Comparison of ENCODE assay signal across 1 cellular context in the genomic region with DNA sequence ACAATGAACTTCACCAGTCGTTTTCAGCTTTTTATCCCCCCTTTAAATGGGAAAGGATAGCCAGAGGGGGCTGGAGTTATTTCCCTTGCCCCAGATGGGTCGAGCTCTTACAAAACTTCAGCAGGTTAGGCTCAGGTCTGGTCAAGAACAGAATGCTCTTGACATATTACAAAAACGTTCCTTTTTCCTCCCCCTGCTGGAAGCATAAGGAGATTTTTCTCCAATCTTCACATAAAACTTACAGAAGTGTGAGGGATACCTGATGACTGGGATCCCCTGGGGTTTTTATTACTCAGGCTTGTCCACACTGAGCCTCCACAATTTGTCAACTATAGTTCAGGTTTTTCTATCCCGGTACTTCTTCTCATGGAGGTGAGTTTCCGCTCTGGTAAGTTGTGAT.
TF ChIP-seq lines count a peak whose summit lies in the region.

No MANE protein-coding gene starts in this region.

TF ChIP-seq in GM23338, 12 proteins besides CTCF, POLR2A, EP300 and RAD21 (continued from another document):
- TF ChIP-seq, protein P1, sequence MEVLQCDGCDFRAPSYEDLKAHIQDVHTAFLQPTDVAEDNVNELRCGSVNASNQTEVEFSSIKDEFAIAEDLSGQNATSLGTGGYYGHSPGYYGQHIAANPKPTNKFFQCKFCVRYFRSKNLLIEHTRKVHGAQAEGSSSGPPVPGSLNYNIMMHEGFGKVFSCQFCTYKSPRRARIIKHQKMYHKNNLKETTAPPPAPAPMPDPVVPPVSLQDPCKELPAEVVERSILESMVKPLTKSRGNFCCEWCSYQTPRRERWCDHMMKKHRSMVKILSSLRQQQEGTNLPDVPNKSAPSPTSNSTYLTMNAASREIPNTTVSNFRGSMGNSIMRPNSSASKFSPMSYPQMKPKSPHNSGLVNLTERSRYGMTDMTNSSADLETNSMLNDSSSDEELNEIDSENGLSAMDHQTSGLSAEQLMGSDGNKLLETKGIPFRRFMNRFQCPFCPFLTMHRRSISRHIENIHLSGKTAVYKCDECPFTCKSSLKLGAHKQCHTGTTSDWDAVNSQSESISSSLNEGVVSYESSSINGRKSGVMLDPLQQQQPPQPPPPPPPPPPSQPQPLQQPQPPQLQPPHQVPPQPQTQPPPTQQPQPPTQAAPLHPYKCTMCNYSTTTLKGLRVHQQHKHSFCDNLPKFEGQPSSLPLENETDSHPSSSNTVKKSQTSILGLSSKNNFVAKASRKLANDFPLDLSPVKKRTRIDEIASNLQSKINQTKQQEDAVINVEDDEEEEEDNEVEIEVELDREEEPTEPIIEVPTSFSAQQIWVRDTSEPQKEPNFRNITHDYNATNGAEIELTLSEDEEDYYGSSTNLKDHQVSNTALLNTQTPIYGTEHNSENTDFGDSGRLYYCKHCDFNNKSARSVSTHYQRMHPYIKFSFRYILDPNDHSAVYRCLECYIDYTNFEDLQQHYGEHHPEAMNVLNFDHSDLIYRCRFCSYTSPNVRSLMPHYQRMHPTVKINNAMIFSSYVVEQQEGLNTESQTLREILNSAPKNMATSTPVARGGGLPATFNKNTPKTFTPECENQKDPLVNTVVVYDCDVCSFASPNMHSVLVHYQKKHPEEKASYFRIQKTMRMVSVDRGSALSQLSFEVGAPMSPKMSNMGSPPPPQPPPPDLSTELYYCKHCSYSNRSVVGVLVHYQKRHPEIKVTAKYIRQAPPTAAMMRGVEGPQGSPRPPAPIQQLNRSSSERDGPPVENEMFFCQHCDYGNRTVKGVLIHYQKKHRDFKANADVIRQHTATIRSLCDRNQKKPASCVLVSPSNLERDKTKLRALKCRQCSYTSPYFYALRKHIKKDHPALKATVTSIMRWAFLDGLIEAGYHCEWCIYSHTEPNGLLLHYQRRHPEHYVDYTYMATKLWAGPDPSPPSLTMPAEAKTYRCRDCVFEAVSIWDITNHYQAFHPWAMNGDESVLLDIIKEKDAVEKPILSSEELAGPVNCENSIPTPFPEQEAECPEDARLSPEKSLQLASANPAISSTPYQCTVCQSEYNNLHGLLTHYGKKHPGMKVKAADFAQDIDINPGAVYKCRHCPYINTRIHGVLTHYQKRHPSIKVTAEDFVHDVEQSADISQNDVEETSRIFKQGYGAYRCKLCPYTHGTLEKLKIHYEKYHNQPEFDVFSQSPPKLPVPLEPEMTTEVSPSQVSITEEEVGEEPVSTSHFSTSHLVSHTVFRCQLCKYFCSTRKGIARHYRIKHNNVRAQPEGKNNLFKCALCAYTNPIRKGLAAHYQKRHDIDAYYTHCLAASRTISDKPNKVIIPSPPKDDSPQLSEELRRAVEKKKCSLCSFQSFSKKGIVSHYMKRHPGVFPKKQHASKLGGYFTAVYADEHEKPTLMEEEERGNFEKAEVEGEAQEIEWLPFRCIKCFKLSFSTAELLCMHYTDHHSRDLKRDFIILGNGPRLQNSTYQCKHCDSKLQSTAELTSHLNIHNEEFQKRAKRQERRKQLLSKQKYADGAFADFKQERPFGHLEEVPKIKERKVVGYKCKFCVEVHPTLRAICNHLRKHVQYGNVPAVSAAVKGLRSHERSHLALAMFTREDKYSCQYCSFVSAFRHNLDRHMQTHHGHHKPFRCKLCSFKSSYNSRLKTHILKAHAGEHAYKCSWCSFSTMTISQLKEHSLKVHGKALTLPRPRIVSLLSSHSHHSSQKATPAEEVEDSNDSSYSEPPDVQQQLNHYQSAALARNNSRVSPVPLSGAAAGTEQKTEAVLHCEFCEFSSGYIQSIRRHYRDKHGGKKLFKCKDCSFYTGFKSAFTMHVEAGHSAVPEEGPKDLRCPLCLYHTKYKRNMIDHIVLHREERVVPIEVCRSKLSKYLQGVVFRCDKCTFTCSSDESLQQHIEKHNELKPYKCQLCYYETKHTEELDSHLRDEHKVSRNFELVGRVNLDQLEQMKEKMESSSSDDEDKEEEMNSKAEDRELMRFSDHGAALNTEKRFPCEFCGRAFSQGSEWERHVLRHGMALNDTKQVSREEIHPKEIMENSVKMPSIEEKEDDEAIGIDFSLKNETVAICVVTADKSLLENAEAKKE (CRISPR knock-in tag; IDR thresholded peaks at IDR 0.05): no peak
- TF ChIP-seq, protein P2, sequence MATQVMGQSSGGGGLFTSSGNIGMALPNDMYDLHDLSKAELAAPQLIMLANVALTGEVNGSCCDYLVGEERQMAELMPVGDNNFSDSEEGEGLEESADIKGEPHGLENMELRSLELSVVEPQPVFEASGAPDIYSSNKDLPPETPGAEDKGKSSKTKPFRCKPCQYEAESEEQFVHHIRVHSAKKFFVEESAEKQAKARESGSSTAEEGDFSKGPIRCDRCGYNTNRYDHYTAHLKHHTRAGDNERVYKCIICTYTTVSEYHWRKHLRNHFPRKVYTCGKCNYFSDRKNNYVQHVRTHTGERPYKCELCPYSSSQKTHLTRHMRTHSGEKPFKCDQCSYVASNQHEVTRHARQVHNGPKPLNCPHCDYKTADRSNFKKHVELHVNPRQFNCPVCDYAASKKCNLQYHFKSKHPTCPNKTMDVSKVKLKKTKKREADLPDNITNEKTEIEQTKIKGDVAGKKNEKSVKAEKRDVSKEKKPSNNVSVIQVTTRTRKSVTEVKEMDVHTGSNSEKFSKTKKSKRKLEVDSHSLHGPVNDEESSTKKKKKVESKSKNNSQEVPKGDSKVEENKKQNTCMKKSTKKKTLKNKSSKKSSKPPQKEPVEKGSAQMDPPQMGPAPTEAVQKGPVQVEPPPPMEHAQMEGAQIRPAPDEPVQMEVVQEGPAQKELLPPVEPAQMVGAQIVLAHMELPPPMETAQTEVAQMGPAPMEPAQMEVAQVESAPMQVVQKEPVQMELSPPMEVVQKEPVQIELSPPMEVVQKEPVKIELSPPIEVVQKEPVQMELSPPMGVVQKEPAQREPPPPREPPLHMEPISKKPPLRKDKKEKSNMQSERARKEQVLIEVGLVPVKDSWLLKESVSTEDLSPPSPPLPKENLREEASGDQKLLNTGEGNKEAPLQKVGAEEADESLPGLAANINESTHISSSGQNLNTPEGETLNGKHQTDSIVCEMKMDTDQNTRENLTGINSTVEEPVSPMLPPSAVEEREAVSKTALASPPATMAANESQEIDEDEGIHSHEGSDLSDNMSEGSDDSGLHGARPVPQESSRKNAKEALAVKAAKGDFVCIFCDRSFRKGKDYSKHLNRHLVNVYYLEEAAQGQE (IDR thresholded peaks at IDR 0.05; ENCODE audit: unreplicated experiment): no peak
- TF ChIP-seq NANOG (IDR thresholded peaks at IDR 0.05; ENCODE audit: borderline replicate concordance) (no peak), EZH2 (IDR thresholded peaks at IDR 0.05; ENCODE audit: low read depth, unreplicated experiment) (no peak), POLR2AphosphoS5 (IDR thresholded peaks at IDR 0.05; ENCODE audit: low read depth) (no peak), JUNB (IDR thresholded peaks at IDR 0.05; ENCODE audit: unreplicated experiment) (no peak), ZNF331 (CRISPR knock-in tag; IDR thresholded peaks at IDR 0.05; ENCODE audit: low read depth) (no peak), EZH2phosphoT487 (IDR thresholded peaks at IDR 0.05; ENCODE audit: unreplicated experiment) (no peak)
